ENCODE assay signal across 21 cellular contexts in genomic region chr4:72900952-72901351, GRCh38.
DNase-seq lines count a peak whose midpoint lies in the region; ATAC-seq, FAIRE-seq and TF ChIP-seq lines count a peak whose summit lies in the region.
"Had no signal": no experiment of that assay in that cellular context is flagged by ENCODE, and none has a peak within 500 bp of the region (broad histone marks: within the 10 kb centered on the region; RNA-seq: fewer than 3 reads in every experiment).

No MANE protein-coding gene starts in this region.

- H2BK15ac ChIP-seq in H1 (ENCODE audit: low read length) = no peak overlapping the region

- H3K18ac ChIP-seq in H1 (ENCODE audit: extremely low read depth, low read length) = no peak overlapping the region
- no peak overlapping the region for H3K18ac ChIP-seq in trophoblast cell (ENCODE audit: low read length)

- no peak overlapping the region for H2BK20ac ChIP-seq in H1 (ENCODE audit: low read length)

- peak; percentile 24 for DNase-seq in AG20443 (ENCODE audit: low spot score)
- peak; percentile 38 for DNase-seq in HFFc6
- no peak for DNase-seq in H1 (ENCODE audit: low read depth in 1 of 2, low spot score in 2 of 2)
- DNase-seq in trophoblast cell = peak; percentile 83
- DNase-seq in ascending aorta (ENCODE audit: low spot score in 2 of 2) = no peak
- no peak for DNase-seq in pancreas
- DNase-seq in NCI-H748 (lab: John Stamatoyannopoulos, UW; ENCODE audit: unreplicated experiment) = no peak
- DNase-seq: activated CD4-positive, alpha-beta T cell treated with anti-CD3 and anti-CD28 coated beads, Interleukin-2, amount 50 U/mL, for 4 hours; activated T-cell treated with anti-CD3 and anti-CD28 coated beads for 4 hours; AML-193; effector memory CD8-positive, alpha-beta T cell; esophagus squamous epithelium; kidney; NCI-H1092; NCI-H2081 treated with DMSO at 0.1 percent for 48 hours; NCI-H510A treated with DMSO at 0.1 percent for 48 hours; nephron progenitor cell; stimulated activated CD4-positive, alpha-beta T cell treated with anti-CD3 and anti-CD28 coated beads, Interleukin-15, amount 100 ng/mL, for 24 hours had no signal

- no peaks in the 10 kb centered on the region for H3K9me3 Mint-ChIP-seq in HFFc6
- H3K9me3 Mint-ChIP-seq: effector memory CD8-positive, alpha-beta T cell; T-helper 1 cell treated with Interleukin-12 subunit alpha and Interleukin-12 subunit beta and Interleukin-4 antibody, amounts not matched to agents 30 μg/mL and 1 μg/mL, for 36 hours had no signal

- peaks cover 3% of the 10 kb centered on the region for H3K27me3 Mint-ChIP-seq in HFFc6 (ENCODE audit: insufficient read depth)
- H3K27me3 Mint-ChIP-seq: effector memory CD8-positive, alpha-beta T cell had no signal

- H2BK5ac ChIP-seq in H1 (ENCODE audit: low read depth, low read length) = no peak overlapping the region
- no peak overlapping the region for H2BK5ac ChIP-seq in trophoblast cell (ENCODE audit: low read depth, low read length, poor library complexity)

- H3K4me1 ChIP-seq in H1 (replicated peaks in 1 of 4; ENCODE audit: control insufficient read depth in 3 of 4, insufficient read depth in 4 of 4, low read length in 3 of 4) (peaks cover 0 to 4% (median 2%) of the 10 kb centered on the region in 4 experiments; a peak in 1 of 7 replicates), trophoblast cell (ENCODE audit: control insufficient read depth in 1 of 2, insufficient read depth in 2 of 2, low read length in 2 of 2) (peaks cover 3 to 11% of the 10 kb centered on the region in 2 experiments), ascending aorta (peaks cover 4 to 8% of the 10 kb centered on the region in 2 donors), pancreas (peaks cover 0 to 4% (median 0%) of the 10 kb centered on the region in 3 donors)
- H3K4me1 ChIP-seq: esophagus squamous epithelium had no signal

- H3K4me1 Mint-ChIP-seq in HFFc6 (ENCODE audit: low read depth) = peaks cover 47% of the 10 kb centered on the region
- H3K4me1 Mint-ChIP-seq: nephron progenitor cell had no signal

- CTCF ChIA-PET in H1 (lab: Charles Lee; ENCODE audit: partially characterized antibody) = interaction anchor here (0.5 to 1.4 kb wide), 5 partner anchors 9 to 120 kb away, joined by 3 to 6 read pairs (median 3); no protein-coding TSS in a partner anchor

- H3K23ac ChIP-seq in H1 (ENCODE audit: insufficient read length) (no peak overlapping the region), trophoblast cell (ENCODE audit: low read length) (no peak overlapping the region)

- H2AK5ac ChIP-seq in H1 (ENCODE audit: low read depth, low read length) (no peak overlapping the region), trophoblast cell (ENCODE audit: low read length) (no peak overlapping the region)

- no peak overlapping the region for H4K5ac ChIP-seq in H1 (ENCODE audit: insufficient read length, low read depth, low read length)

- H3K36me3 Mint-ChIP-seq in HFFc6 (ENCODE audit: low read depth) = peaks cover 4% of the 10 kb centered on the region; the same call in 1 of the 2 replicates

- H3K4ac ChIP-seq in H1 (replicated peaks; ENCODE audit: insufficient read length, low read depth, low read length) (no peak overlapping the region), trophoblast cell (ENCODE audit: low read depth, low read length) (no peak overlapping the region)

- H2AFZ ChIP-seq in H1 (ENCODE audit: low read length) (peak overlapping the region; percentile 48; the same call in 1 of the 2 replicates), trophoblast cell (ENCODE audit: insufficient read depth, low read length, poor library complexity) (no peak overlapping the region)

- H3K23me2 ChIP-seq in H1 (ENCODE audit: low read depth, low read length) = no peaks in the 10 kb centered on the region

- H4K91ac ChIP-seq in H1 (replicated peaks; ENCODE audit: insufficient read length, low read length) (no peak overlapping the region), trophoblast cell (ENCODE audit: low read depth, low read length) (peak overlapping the region; percentile 70)

- H2BK12ac ChIP-seq in H1 (ENCODE audit: low read depth, low read length) (no peak overlapping the region), trophoblast cell (ENCODE audit: low read length) (peak overlapping the region; percentile 92)

- ATAC-seq in pancreas (no peak), GM21717 (IDR thresholded peaks at IDR 0.05; ENCODE audit: unreplicated experiment) (no peak)
- ATAC-seq: effector memory CD8-positive, alpha-beta T cell had no signal

- H3K36me3 ChIP-seq in H1 (ENCODE audit: control insufficient read depth in 2 of 4, insufficient read depth in 4 of 4, low read length in 3 of 4) = no peaks in the 10 kb centered on the region
- no peaks in the 10 kb centered on the region for H3K36me3 ChIP-seq in trophoblast cell (ENCODE audit: control insufficient read depth in 1 of 2, insufficient read depth in 2 of 2, low read length in 2 of 2)
- no peaks in the 10 kb centered on the region for H3K36me3 ChIP-seq in ascending aorta
- H3K36me3 ChIP-seq in pancreas = no peaks in the 10 kb centered on the region
- H3K36me3 ChIP-seq: esophagus squamous epithelium had no signal

- H4K20me1 ChIP-seq in H1 (replicated peaks in 1 of 2; ENCODE audit: control insufficient read depth in 1 of 2, insufficient read depth in 2 of 2, low read length in 2 of 2) = no peaks in the 10 kb centered on the region

- H3K4me2 ChIP-seq in H1 (ENCODE audit: insufficient read depth in 1 of 2, low read depth in 2 of 2, low read length in 2 of 2) (no peak overlapping the region), trophoblast cell (ENCODE audit: low read length) (no peak overlapping the region)

- 91% methylated on average over 2 of the region's 2 CpGs; no CpG with 5 or more reads in 1 of the 2 experiments for WGBS in H1 (ENCODE audit: extremely low coverage in 1 of 2, insufficient coverage in 1 of 2, insufficient read length in 1 of 2, insufficient replicate concordance in 2 of 2, low coverage in 1 of 2, low lambda C conversion rate in 2 of 2, missing lambda C conversion rate in 1 of 2), 2 experiments
- no CpG with 5 or more reads among the region's 2 CpGs for WGBS in trophoblast cell (ENCODE audit: extremely low coverage, insufficient coverage, insufficient read length)
- WGBS in pancreas, 2 donors = 40 to 51% methylated on average over 2 of the region's 2 CpGs

- H3K9me3 ChIP-seq in H1 (ENCODE audit: insufficient read depth in 2 of 2, low read depth in 1 of 2, low read length in 1 of 2) (no peaks in the 10 kb centered on the region; a peak in 1 of 4 replicates), trophoblast cell (ENCODE audit: insufficient read depth, low read depth, low read length) (peaks cover 1% of the 10 kb centered on the region), ascending aorta (no peaks in the 10 kb centered on the region), pancreas (no peaks in the 10 kb centered on the region)
- H3K9me3 ChIP-seq: esophagus squamous epithelium had no signal

- TF ChIP-seq CTCF in HFFc6 (IDR thresholded peaks at IDR 0.05) = no peak
- no peak for TF ChIP-seq CTCF in H1 (IDR thresholded peaks at IDR 0.05; ENCODE audit: control extremely low read depth in 1 of 3, insufficient read depth in 1 of 3, low read depth in 1 of 3, low read length in 3 of 3)
- no peak for TF ChIP-seq CTCF in ascending aorta (IDR thresholded peaks at IDR 0.05)
- TF ChIP-seq CTCF in pancreas (IDR thresholded peaks at IDR 0.05) = no peak

- H4K12ac ChIP-seq in trophoblast cell (ENCODE audit: low read depth, low read length) = no peak overlapping the region

- H3K79me1 ChIP-seq in H1 (ENCODE audit: low read depth, low read length) = no peaks in the 10 kb centered on the region
- peaks cover 11% of the 10 kb centered on the region for H3K79me1 ChIP-seq in trophoblast cell (ENCODE audit: low read length)

- TF ChIP-seq EP300 in H1 (IDR thresholded peaks at IDR 0.05; ENCODE audit: borderline replicate concordance in 1 of 2, low read depth in 2 of 2, low read length in 2 of 2) = no peak

- no peak for TF ChIP-seq POLR2A in H1 (IDR thresholded peaks at IDR 0.05; ENCODE audit: control extremely low read depth in 1 of 2, low read depth in 2 of 2, low read length in 2 of 2)

- intact Hi-C loops in ascending aorta (cut with DNase I) = no loop called here
- intact Hi-C loops in pancreas (cut with DNase I) = no loop called here

- POLR2A ChIA-PET in H1 (lab: Charles Lee; ENCODE audit: partially characterized antibody) = no interaction called here

- H3K4me3 ChIP-seq in H1 (ENCODE audit: extremely low read depth in 1 of 4, insufficient read depth in 2 of 4, low read depth in 3 of 4, low read length in 4 of 4) (no peak overlapping the region), trophoblast cell (ENCODE audit: low read depth, low read length) (no peak overlapping the region), ascending aorta (no peak overlapping the region), pancreas (no peak overlapping the region)
- H3K4me3 ChIP-seq: esophagus squamous epithelium had no signal

- peak overlapping the region; percentile 51; the same call in 1 of the 2 replicates for H3K27ac Mint-ChIP-seq in HFFc6
- H3K27ac Mint-ChIP-seq: effector memory CD8-positive, alpha-beta T cell; nephron progenitor cell; T-helper 1 cell treated with Interleukin-12 subunit alpha and Interleukin-12 subunit beta and Interleukin-4 antibody, amounts not matched to agents 30 μg/mL and 1 μg/mL, for 36 hours had no signal

- H3K27me3 ChIP-seq in H1 (replicated peaks in 1 of 4; ENCODE audit: control insufficient read depth in 3 of 4, extremely low read depth in 1 of 4, insufficient read depth in 3 of 4, low read length in 3 of 4) = no peaks in the 10 kb centered on the region
- no peaks in the 10 kb centered on the region for H3K27me3 ChIP-seq in trophoblast cell (ENCODE audit: insufficient read depth, low read length)
- no peaks in the 10 kb centered on the region for H3K27me3 ChIP-seq in ascending aorta
- no peaks in the 10 kb centered on the region for H3K27me3 ChIP-seq in pancreas
- H3K27me3 ChIP-seq: esophagus squamous epithelium had no signal

- no peak overlapping the region for H2BK120ac ChIP-seq in H1 (replicated peaks; ENCODE audit: low read depth, low read length)
- peak overlapping the region; percentile 18 for H2BK120ac ChIP-seq in trophoblast cell (ENCODE audit: insufficient read depth, low read length, poor library complexity)

- H3K56ac ChIP-seq in H1 (replicated peaks; ENCODE audit: insufficient read length, low read depth, low read length) = no peak overlapping the region

- H3K4me3 Mint-ChIP-seq in HFFc6 = no peak overlapping the region
- H3K4me3 Mint-ChIP-seq: effector memory CD8-positive, alpha-beta T cell; nephron progenitor cell; T-helper 1 cell treated with Interleukin-12 subunit alpha and Interleukin-12 subunit beta and Interleukin-4 antibody, amounts not matched to agents 30 μg/mL and 1 μg/mL, for 36 hours had no signal

- H3K79me2 ChIP-seq in H1 (ENCODE audit: control insufficient read depth in 1 of 2, insufficient read depth in 2 of 2, low read length in 2 of 2) = no peaks in the 10 kb centered on the region
- H3K79me2 ChIP-seq in trophoblast cell (ENCODE audit: control insufficient read depth, insufficient read depth, low read length, poor library complexity) = no peaks in the 10 kb centered on the region

- no peak for TF ChIP-seq RAD21 in H1 (IDR thresholded peaks at IDR 0.05 in 1 of 2, conservative IDR thresholded peaks at IDR 0.05 in 1 of 2; ENCODE audit: low read depth in 2 of 2, low read length in 2 of 2)

- H3K27ac ChIP-seq in H1 (ENCODE audit: low read depth, low read length) (no peak overlapping the region), trophoblast cell (ENCODE audit: low read depth, low read length) (peak overlapping the region; percentile 6), ascending aorta (no peak overlapping the region), pancreas (no peak overlapping the region)
- H3K27ac ChIP-seq: esophagus squamous epithelium had no signal

- no peak overlapping the region for H3K14ac ChIP-seq in H1 (ENCODE audit: insufficient read length)
- no peak overlapping the region for H3K14ac ChIP-seq in trophoblast cell (ENCODE audit: low read length)

- H4K8ac ChIP-seq in H1 (ENCODE audit: extremely low read depth, insufficient read depth, low read length) = no peak overlapping the region
- H4K8ac ChIP-seq in trophoblast cell (ENCODE audit: low read depth, low read length) = peak overlapping the region; percentile 50

- H3K9ac ChIP-seq in H1 (replicated peaks in 1 of 4; ENCODE audit: extremely low read depth in 1 of 4, low read depth in 3 of 4, low read length in 3 of 4) = no peak overlapping the region
- H3K9ac ChIP-seq in trophoblast cell (ENCODE audit: low read length) = no peak overlapping the region

- no peak for FAIRE-seq in H1 (lab: Jason Lieb, UNC)
- no peak for FAIRE-seq in pancreas (lab: Jason Lieb, UNC)
- FAIRE-seq: HTR-8/SVneo, kidney had no signal

Comparison
In these comparisons a context has a peak if more than half of its experiments do, and no peak if none do; other contexts are left out.
1. DNase-seq: peak in AG20443 (single experiment), HFFc6 (single experiment) and trophoblast cell (2 of 2); none in H1 (0 of 2), ascending aorta (0 of 2), pancreas (0 of 6) and NCI-H748 (single experiment).